In the genomic region with DNA sequence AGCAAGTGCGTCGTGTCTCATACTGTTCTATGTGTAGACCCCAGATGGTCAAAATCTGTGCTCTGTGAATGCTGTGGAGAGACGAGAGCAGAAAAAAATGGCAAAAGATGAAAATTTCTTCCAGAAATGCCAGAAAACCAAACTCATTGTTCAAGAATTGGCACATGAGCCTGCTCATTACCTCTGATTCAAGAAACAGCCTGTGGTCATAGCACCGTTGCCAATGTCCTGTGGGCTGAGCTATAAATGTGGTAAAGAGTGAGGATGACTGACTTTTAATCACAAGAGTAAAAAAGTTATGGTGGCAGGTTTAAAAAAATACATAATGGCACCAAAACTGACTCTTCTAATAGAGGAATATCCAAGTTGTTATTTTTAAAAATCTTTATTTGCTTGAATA, we compare ENCODE assay signal across 36 cellular contexts.
"Had no signal": no experiment of that assay in that cellular context is flagged by ENCODE, and none has a peak within 500 bp of the region (broad histone marks: within the 10 kb centered on the region; RNA-seq: fewer than 3 reads in every experiment).

No MANE protein-coding gene starts in this region.

- H3K4me1 Mint-ChIP-seq: activated CD4-positive, alpha-beta T cell treated with anti-CD3 and anti-CD28 coated beads, Interleukin-2, amount 10 ng/mL, durations not matched to agents 24 days and 14 days; activated naive CD4-positive, alpha-beta T cell treated with anti-CD3 and anti-CD28 coated beads, Interleukin-2, amount 10 ng/mL, durations not matched to agents 7 days and 5 days; activated naive CD8-positive, alpha-beta T cell treated with anti-CD3 and anti-CD28 coated beads, Interleukin-2, amount 10 ng/mL, durations not matched to agents 7 days and 5 days; nephron; stimulated activated naive CD8-positive, alpha-beta T cell treated with anti-CD3 and anti-CD28 coated beads, Interleukin-15, amount 100 ng/mL, for 72 hours; T-helper 17 cell had no signal

- H3K4me1 ChIP-seq: ascending aorta, colonic mucosa, esophagus squamous epithelium, gastroesophageal sphincter had no signal

- H3K36me3 Mint-ChIP-seq: activated CD4-positive, alpha-beta memory T cell treated with anti-CD3 and anti-CD28 coated beads for 36 hours; activated naive CD4-positive, alpha-beta T cell treated with anti-CD3 and anti-CD28 coated beads, Interleukin-2, amount 10 ng/mL, durations not matched to agents 7 days and 5 days; activated naive CD8-positive, alpha-beta T cell treated with anti-CD3 and anti-CD28 coated beads, Interleukin-2, amount 10 ng/mL, durations not matched to agents 7 days and 5 days; stimulated activated memory B cell treated with anti-CD40 and anti-IgM and Interleukin-4, amounts not matched to agents 10 μg/mL and 1 μg/mL and 100 μg/mL, for 72 hours; type B pancreatic cell had no signal

- FAIRE-seq: keratinocyte had no signal

- H3K27me3 ChIP-seq: ascending aorta, colonic mucosa, esophagus squamous epithelium, gastroesophageal sphincter, ovary had no signal

- H3K27ac ChIP-seq: ascending aorta, colonic mucosa, epithelial cell of prostate, esophagus squamous epithelium, gastroesophageal sphincter, ovary, skin epidermis had no signal

- H3K27ac Mint-ChIP-seq: activated CD4-positive, alpha-beta memory T cell treated with anti-CD3 and anti-CD28 coated beads for 36 hours; activated CD4-positive, alpha-beta T cell treated with anti-CD3 and anti-CD28 coated beads, Interleukin-2, amount 10 ng/mL, durations not matched to agents 24 days and 14 days; activated naive CD4-positive, alpha-beta T cell treated with anti-CD3 and anti-CD28 coated beads, Interleukin-2, amount 10 ng/mL, durations not matched to agents 7 days and 5 days; activated naive CD8-positive, alpha-beta T cell treated with anti-CD3 and anti-CD28 coated beads, Interleukin-2, amount 10 ng/mL, durations not matched to agents 7 days and 5 days; activated T-helper 1 cell treated with anti-CD3 and anti-CD28 coated beads, Interleukin-12 subunit alpha, Interleukin-12 subunit beta, Interleukin-2, Interleukin-4 antibody, amounts not matched to agents 30 ng/mL and 10 ng/mL and 1 ng/mL, durations not matched to agents 14 hours and 24 hours and 36 hours; nephron; progenitor cell of endocrine pancreas; stimulated activated memory B cell treated with anti-CD40 and anti-IgM and Interleukin-4, amounts not matched to agents 10 μg/mL and 1 μg/mL and 100 μg/mL, for 72 hours; stimulated activated naive CD8-positive, alpha-beta T cell treated with anti-CD3 and anti-CD28 coated beads, Interleukin-15, amount 100 ng/mL, for 72 hours; T-helper 17 cell; type B pancreatic cell had no signal

- H3K9me3 ChIP-seq: ascending aorta, colonic mucosa, esophagus squamous epithelium, gastroesophageal sphincter, mucosa of descending colon, ovary had no signal

- H3K4me3 Mint-ChIP-seq: activated CD4-positive, alpha-beta memory T cell treated with anti-CD3 and anti-CD28 coated beads for 36 hours; activated CD4-positive, alpha-beta T cell treated with anti-CD3 and anti-CD28 coated beads, Interleukin-2, amount 10 ng/mL, durations not matched to agents 24 days and 14 days; activated naive CD4-positive, alpha-beta T cell treated with anti-CD3 and anti-CD28 coated beads, Interleukin-2, amount 10 ng/mL, durations not matched to agents 7 days and 5 days; activated naive CD8-positive, alpha-beta T cell treated with anti-CD3 and anti-CD28 coated beads, Interleukin-2, amount 10 ng/mL, durations not matched to agents 7 days and 5 days; activated T-helper 1 cell treated with anti-CD3 and anti-CD28 coated beads, Interleukin-12 subunit alpha, Interleukin-12 subunit beta, Interleukin-2, Interleukin-4 antibody, amounts not matched to agents 30 ng/mL and 10 ng/mL and 1 ng/mL, durations not matched to agents 14 hours and 24 hours and 36 hours; nephron; stimulated activated memory B cell treated with anti-CD40 and anti-IgM and Interleukin-4, amounts not matched to agents 10 μg/mL and 1 μg/mL and 100 μg/mL, for 72 hours; stimulated activated naive CD8-positive, alpha-beta T cell treated with anti-CD3 and anti-CD28 coated beads, Interleukin-15, amount 100 ng/mL, for 72 hours; T-helper 17 cell; type B pancreatic cell had no signal

- H3K9me3 Mint-ChIP-seq: type B pancreatic cell had no signal

- ATAC-seq: gastroesophageal sphincter; left cardiac atrium; left ventricle myocardium superior; mucosa of descending colon; sciatic nerve; stimulated activated memory B cell treated with anti-CD40 and anti-IgM and Interleukin-4, amounts not matched to agents 10 μg/mL and 1 μg/mL and 100 μg/mL, for 72 hours; stimulated activated naive CD8-positive, alpha-beta T cell treated with anti-CD3 and anti-CD28 coated beads, Interleukin-15, amount 100 ng/mL, for 72 hours; T-helper 17 cell had no signal

- DNase-seq: activated CD4-positive, alpha-beta memory T cell treated with anti-CD3 and anti-CD28 coated beads for 36 hours; activated CD4-positive, alpha-beta T cell treated with anti-CD3 and anti-CD28 coated beads, Interleukin-2, amount 10 ng/mL, durations not matched to agents 24 days and 14 days; activated CD4-positive, CD25-positive, alpha-beta regulatory T cell treated with anti-CD3 and anti-CD28 coated beads, Interleukin-2, amount 50 U/mL, for 72 hours; activated CD8-positive, alpha-beta memory T cell treated with anti-CD3 and anti-CD28 coated beads, Interleukin-2, amount 50 U/mL, for 4 hours; activated effector memory CD4-positive, alpha-beta T cell treated with anti-CD3 and anti-CD28 coated beads, Interleukin-2, amount 50 U/mL, for 16 hours; activated naive CD4-positive, alpha-beta T cell treated with anti-CD3 and anti-CD28 coated beads, Interleukin-2, amount 10 ng/mL, durations not matched to agents 7 days and 5 days; activated naive CD8-positive, alpha-beta T cell treated with anti-CD3 and anti-CD28 coated beads, Interleukin-2, amount 10 ng/mL, durations not matched to agents 7 days and 5 days; activated T-cell treated with anti-CD3 and anti-CD28 coated beads, Interleukin-2, amount 50 U/mL, for 1 hour; cerebellar nuclear complex; colonic mucosa; effector CD8-positive, alpha-beta T cell; esophagus squamous epithelium; head of caudate nucleus; left cardiac atrium; left ventricle myocardium superior; mucosa of descending colon; ovary; retina; stimulated activated CD4-positive, alpha-beta T cell treated with anti-CD3 and anti-CD28 coated beads, Interleukin-12 subunit alpha, Interleukin-12 subunit beta, amount 100 ng/mL, for 4 hours; stimulated activated CD4-positive, alpha-beta T cell treated with anti-CD3 and anti-CD28 coated beads, Interleukin-4, amount 100 ng/mL, for 4 hours; stimulated activated CD8-positive, alpha-beta memory T cell treated with anti-CD3 and anti-CD28 coated beads, Interleukin-4, amount 100 ng/mL, for 48 hours; stimulated activated naive CD8-positive, alpha-beta T cell treated with anti-CD3 and anti-CD28 coated beads, Interleukin-15, amount 100 ng/mL, for 72 hours; substantia nigra; T-helper 17 cell; T1000 had no signal

- H3K36me3 ChIP-seq: ascending aorta, colonic mucosa, esophagus squamous epithelium, gastroesophageal sphincter, ovary had no signal

- H3K4me3 ChIP-seq: ascending aorta, colonic mucosa, esophagus squamous epithelium, gastroesophageal sphincter, mucosa of descending colon, ovary, skin epidermis had no signal

- H3K27me3 Mint-ChIP-seq: activated CD4-positive, alpha-beta memory T cell treated with anti-CD3 and anti-CD28 coated beads for 36 hours; activated CD4-positive, alpha-beta T cell treated with anti-CD3 and anti-CD28 coated beads, Interleukin-2, amount 10 ng/mL, durations not matched to agents 24 days and 14 days; activated naive CD4-positive, alpha-beta T cell treated with anti-CD3 and anti-CD28 coated beads, Interleukin-2, amount 10 ng/mL, durations not matched to agents 7 days and 5 days; activated naive CD8-positive, alpha-beta T cell treated with anti-CD3 and anti-CD28 coated beads, Interleukin-2, amount 10 ng/mL, durations not matched to agents 7 days and 5 days; progenitor cell of endocrine pancreas; stimulated activated memory B cell treated with anti-CD40 and anti-IgM and Interleukin-4, amounts not matched to agents 10 μg/mL and 1 μg/mL and 100 μg/mL, for 72 hours; stimulated activated naive CD8-positive, alpha-beta T cell treated with anti-CD3 and anti-CD28 coated beads, Interleukin-15, amount 100 ng/mL, for 72 hours; T-helper 17 cell; type B pancreatic cell had no signal
